Comparison of ENCODE assay signal across 8 cellular contexts in the genomic region with DNA sequence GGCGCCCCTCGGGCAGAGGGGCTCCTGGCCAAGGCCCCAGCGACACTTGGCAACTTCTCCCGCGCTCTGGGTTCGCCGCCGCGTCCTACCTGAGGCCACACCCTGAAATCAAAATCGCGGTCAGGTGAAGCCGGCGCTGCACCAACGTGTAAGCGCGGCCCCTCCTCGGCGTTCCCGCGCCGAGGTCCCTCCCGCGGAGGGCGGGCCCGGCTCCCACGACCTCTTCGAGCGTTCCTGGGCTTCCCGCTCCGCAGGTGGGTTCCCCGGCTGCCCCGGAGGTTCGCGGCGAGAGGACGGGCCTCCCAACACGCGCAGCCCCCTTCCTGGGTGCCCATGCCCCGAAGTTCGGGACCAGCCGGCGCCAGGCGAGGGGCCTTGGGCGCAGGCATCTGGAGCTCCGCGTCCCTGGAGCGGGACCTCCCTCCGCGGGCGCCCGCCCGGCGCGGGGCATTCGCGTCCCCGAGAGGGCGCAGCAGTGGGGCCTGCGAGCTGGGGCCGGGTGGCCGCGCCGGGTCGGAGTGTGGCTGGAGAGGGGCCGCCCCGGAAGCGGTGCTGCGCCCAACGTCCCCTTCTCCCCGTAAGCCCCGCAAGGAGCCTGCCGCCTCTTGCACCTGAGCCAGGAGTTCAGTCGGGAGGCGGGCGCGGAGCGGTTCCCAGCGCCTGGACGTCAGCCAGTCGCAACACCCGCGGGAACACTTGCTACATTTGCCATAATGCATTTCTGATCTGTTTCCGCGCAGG. TPM values are rescaled to one million over a fixed set of nuclear protein-coding genes. Genes with fewer than 3 reads are reported as not detected.
A peak's percentile ranks its signal among the peaks of the same experiment; 100 is the strongest.
DNase-seq lines count a peak whose midpoint lies in the region; ATAC-seq and TF ChIP-seq lines count a peak whose summit lies in the region.

No MANE protein-coding gene starts in this region.

- H3K36me3 Mint-ChIP-seq in T-helper 1 cell treated with Interleukin-12 subunit alpha and Interleukin-12 subunit beta and Interleukin-4 antibody, amounts not matched to agents 30 μg/mL and 1 μg/mL, for 36 hours (ENCODE audit: low read depth): no peaks in the 10 kb centered on the region
- peaks cover 6% of the 10 kb centered on the region for H3K36me3 Mint-ChIP-seq in endothelial cell (ENCODE audit: low read depth, unreplicated experiment)
- no peaks in the 10 kb centered on the region for H3K36me3 Mint-ChIP-seq in naive thymus-derived CD8-positive, alpha-beta T cell

- H3K27ac Mint-ChIP-seq in T-helper 1 cell treated with Interleukin-12 subunit alpha and Interleukin-12 subunit beta and Interleukin-4 antibody, amounts not matched to agents 30 μg/mL and 1 μg/mL, for 36 hours: no peak overlapping the region
- no peak overlapping the region for H3K27ac Mint-ChIP-seq in endothelial cell (ENCODE audit: unreplicated experiment)
- H3K27ac Mint-ChIP-seq in naive thymus-derived CD8-positive, alpha-beta T cell: no peak overlapping the region

- H3K9me3 Mint-ChIP-seq in T-helper 1 cell treated with Interleukin-12 subunit alpha and Interleukin-12 subunit beta and Interleukin-4 antibody, amounts not matched to agents 30 μg/mL and 1 μg/mL, for 36 hours: no peaks in the 10 kb centered on the region
- no peaks in the 10 kb centered on the region for H3K9me3 Mint-ChIP-seq in endothelial cell (ENCODE audit: unreplicated experiment)
- H3K9me3 Mint-ChIP-seq in naive thymus-derived CD8-positive, alpha-beta T cell: peaks cover 0 to 2% (median 0%) of the 10 kb centered on the region in 9 donors

- ATAC-seq in naive thymus-derived CD8-positive, alpha-beta T cell: peak; percentile 61 to 78

- no peak for TF ChIP-seq CTCF in endothelial cell (IDR thresholded peaks at IDR 0.05; ENCODE audit: unreplicated experiment)

- DNase-seq in T-helper 1 cell (no peak), RPMI7951 (ENCODE audit: low read depth) (peak; percentile 24), endothelial cell (ENCODE audit: low spot score) (no peak), GF-D8 (lab: John Stamatoyannopoulos, UW) (no peak), MV-4-11 (lab: John Stamatoyannopoulos, UW) (no peak)
- peak in 1 of 10 donors; percentile 54 for DNase-seq in naive thymus-derived CD8-positive, alpha-beta T cell
- no peak for DNase-seq in NK-92 treated with Interleukin-12 subunit alpha and Interleukin-12 subunit beta, amount 100 ng/mL, for 24 hours (lab: John Stamatoyannopoulos, UW)

- peaks cover 2% of the 10 kb centered on the region for H3K4me1 Mint-ChIP-seq in T-helper 1 cell treated with Interleukin-12 subunit alpha and Interleukin-12 subunit beta and Interleukin-4 antibody, amounts not matched to agents 30 μg/mL and 1 μg/mL, for 36 hours (ENCODE audit: low read depth)
- H3K4me1 Mint-ChIP-seq in endothelial cell (ENCODE audit: unreplicated experiment): peaks cover 3% of the 10 kb centered on the region
- H3K4me1 Mint-ChIP-seq in naive thymus-derived CD8-positive, alpha-beta T cell: peaks cover 1 to 9% (median 6%) of the 10 kb centered on the region in 4 donors

- POLR2A ChIA-PET in naive thymus-derived CD8-positive, alpha-beta T cell (lab: Charles Lee): no interaction called here

- H3K27me3 Mint-ChIP-seq in T-helper 1 cell treated with Interleukin-12 subunit alpha and Interleukin-12 subunit beta and Interleukin-4 antibody, amounts not matched to agents 30 μg/mL and 1 μg/mL, for 36 hours (ENCODE audit: low read depth): peaks cover 47% of the 10 kb centered on the region
- H3K27me3 Mint-ChIP-seq in endothelial cell (ENCODE audit: unreplicated experiment): peaks cover 22% of the 10 kb centered on the region
- H3K27me3 Mint-ChIP-seq in naive thymus-derived CD8-positive, alpha-beta T cell: peaks cover 8 to 47% (median 27%) of the 10 kb centered on the region in 5 donors

- H3K4me3 Mint-ChIP-seq in T-helper 1 cell treated with Interleukin-12 subunit alpha and Interleukin-12 subunit beta and Interleukin-4 antibody, amounts not matched to agents 30 μg/mL and 1 μg/mL, for 36 hours: peak overlapping the region; percentile 76
- peak overlapping the region; percentile 69 for H3K4me3 Mint-ChIP-seq in endothelial cell (ENCODE audit: unreplicated experiment)
- H3K4me3 Mint-ChIP-seq in naive thymus-derived CD8-positive, alpha-beta T cell: peak overlapping the region; percentile 21 to 88 (median 74)

RNA-seq across cellular contexts. Expression of a gene that starts 13.7 kb away (rescaled TPM):
- 7.9 and 9.5 TPM in 2 replicates for total RNA-seq in RPMI7951 (2014; rRNA removed; shearing (Covaris generic))
- total RNA-seq in endothelial cell (ENCODE audit: unreplicated experiment): 0.31 TPM
- total RNA-seq in naive thymus-derived CD8-positive, alpha-beta T cell: not detected
- 1 to 10 TPM in 1 of 3 donors, not detected in 2; 1.1 TPM for polyA plus RNA-seq in naive thymus-derived CD8-positive, alpha-beta T cell

RNA-seq across cellular contexts. Expression of a gene that starts 30.3 kb away (rescaled TPM):
- total RNA-seq in RPMI7951 (2014; rRNA removed; shearing (Covaris generic)): not detected in 2 replicates
- not detected for total RNA-seq in endothelial cell (ENCODE audit: unreplicated experiment)
- under 1 TPM in 1 of 2 experiments, not detected in 1; 0.31 TPM for total RNA-seq in naive thymus-derived CD8-positive, alpha-beta T cell
- under 1 TPM in 1 of 3 donors, not detected in 2; 0.20 TPM for polyA plus RNA-seq in naive thymus-derived CD8-positive, alpha-beta T cell

RNA-seq across cellular contexts. Expression of a gene that starts 55.1 kb away (rescaled TPM):
- 1.4 and 1.6 TPM in 2 replicates for total RNA-seq in RPMI7951 (2014; rRNA removed; shearing (Covaris generic))
- total RNA-seq in endothelial cell (ENCODE audit: unreplicated experiment): 71.3 TPM
- total RNA-seq in naive thymus-derived CD8-positive, alpha-beta T cell: 100 to 1,000 TPM; 156 to 166 TPM
- 10 to 100 TPM; 14.5 to 23.0 (median 22.2) TPM for polyA plus RNA-seq in naive thymus-derived CD8-positive, alpha-beta T cell

Comparison
In these comparisons a context has a peak if more than half of its experiments do, and no peak if none do; other contexts are left out.
1. RNA of a gene that starts 55.1 kb away (total RNA-seq): 156 to 166 TPM in naive thymus-derived CD8-positive, alpha-beta T cell and 71.3 TPM in endothelial cell (single experiment); 1.4 to 1.6 TPM in RPMI7951; every median in the first group is over 10 times any median in the second.
2. Peak in every context shown above with its lines, with median percentiles within 50 percentile points of each other: H3K4me3 Mint-ChIP-seq.